ENCODE assay signal across 8 cellular contexts in genomic region chr1:164716992-164717703, GRCh38.
A peak's percentile ranks its signal among the peaks of the same experiment; 100 is the strongest.
DNase-seq lines count a peak whose midpoint lies in the region; ATAC-seq and TF ChIP-seq lines count a peak whose summit lies in the region.

No MANE protein-coding gene starts in this region.

- H2BK5ac ChIP-seq in mesenchymal stem cell (ENCODE audit: low read depth, low read length, poor library complexity, severe bottlenecking): no peak overlapping the region

- H3K14ac ChIP-seq in mesenchymal stem cell (ENCODE audit: low read length in 2 of 2): no peak overlapping the region

- BruUV-seq in OCI-LY7 (replicated peaks; lab: Mats Ljungman, UMichigan): no TSS peak

- CTCF ChIA-PET in OCI-LY7 (lab: Charles Lee; ENCODE audit: unreplicated experiment): no interaction called here

- ATAC-seq in GM18511 (IDR thresholded peaks at IDR 0.05; ENCODE audit: unreplicated experiment): peak; percentile 95
- ATAC-seq in HG02798 (IDR thresholded peaks at IDR 0.05; ENCODE audit: poor library complexity, unreplicated experiment): peak; percentile 76

- no peak overlapping the region for H4K91ac ChIP-seq in mesenchymal stem cell (ENCODE audit: low read length)

- no peak overlapping the region for H4K8ac ChIP-seq in mesenchymal stem cell (ENCODE audit: low read length)

- no peak overlapping the region for H2AK5ac ChIP-seq in mesenchymal stem cell (ENCODE audit: low read length, severe bottlenecking)

- no peaks in the 10 kb centered on the region for H3K4me1 ChIP-seq in OCI-LY7 (ENCODE audit: insufficient read depth, low read length, poor library complexity, severe bottlenecking)
- peaks cover 4% of the 10 kb centered on the region for H3K4me1 ChIP-seq in mesenchymal stem cell (ENCODE audit: control insufficient read depth, insufficient read depth, low read depth, low read length)

- no peak overlapping the region for H3K9ac ChIP-seq in mesenchymal stem cell (ENCODE audit: low read length)

- H3K9me3 ChIP-seq in OCI-LY7 (ENCODE audit: low read length) (no peaks in the 10 kb centered on the region), mesenchymal stem cell (ENCODE audit: control insufficient read depth, low read length) (no peaks in the 10 kb centered on the region)

- peaks cover 0 to 9% of the 10 kb centered on the region in 2 experiments for H3K27me3 ChIP-seq in mesenchymal stem cell (ENCODE audit: control insufficient read depth in 1 of 2, insufficient read depth in 1 of 2, low read length in 2 of 2)

- H2BK15ac ChIP-seq in mesenchymal stem cell (ENCODE audit: low read depth, poor library complexity, severe bottlenecking): no peak overlapping the region

- H3K4me1 Mint-ChIP-seq in progenitor cell of endocrine pancreas (ENCODE audit: low read depth): peaks cover 35% of the 10 kb centered on the region

- no peak overlapping the region for H3K18ac ChIP-seq in mesenchymal stem cell (ENCODE audit: low read depth in 1 of 2, low read length in 2 of 2)

- no peak overlapping the region for H3K27ac Mint-ChIP-seq in progenitor cell of endocrine pancreas

- H3K9me3 Mint-ChIP-seq in progenitor cell of endocrine pancreas (ENCODE audit: low read depth): no peaks in the 10 kb centered on the region

- H2BK12ac ChIP-seq in mesenchymal stem cell (ENCODE audit: low read length in 2 of 2): no peak overlapping the region

- no peak overlapping the region for H2BK120ac ChIP-seq in mesenchymal stem cell (ENCODE audit: low read depth, low read length)

- H3K79me2 ChIP-seq in OCI-LY7 (ENCODE audit: insufficient read depth, low read depth, low read length): no peaks in the 10 kb centered on the region

- intact Hi-C loops in OCI-LY7 (cut with micrococcal nuclease; ENCODE audit: unreplicated experiment): no loop called here

- no peak overlapping the region for H3K4me2 ChIP-seq in OCI-LY7 (ENCODE audit: low read length)
- no peak overlapping the region for H3K4me2 ChIP-seq in mesenchymal stem cell (ENCODE audit: low read length, poor library complexity, severe bottlenecking)

- DNase-seq in OCI-LY7 (ENCODE audit: low spot score) (peak; percentile 8), mesenchymal stem cell (peak; percentile 17), activated gamma-delta T cell (lab: John Stamatoyannopoulos, UW) (no peak), progenitor cell of endocrine pancreas (ENCODE audit: low spot score, unreplicated experiment) (no peak)
- no peak for DNase-seq in stimulated activated CD4-positive, alpha-beta T cell treated with anti-CD3 and anti-CD28 coated beads, Interleukin-2, amount 100 ng/mL, for 24 hours
- DNase-seq in activated CD8-positive, alpha-beta memory T cell treated with anti-CD3 and anti-CD28 coated beads for 24 hours: no peak

- no peak overlapping the region for H3K4ac ChIP-seq in mesenchymal stem cell (ENCODE audit: low read depth in 1 of 2, low read length in 2 of 2)

- H3K36me3 Mint-ChIP-seq in progenitor cell of endocrine pancreas (ENCODE audit: insufficient read depth): peaks cover 8% of the 10 kb centered on the region

- no peak overlapping the region for H3K4me3 Mint-ChIP-seq in progenitor cell of endocrine pancreas (ENCODE audit: low read depth)

- H3K27me3 Mint-ChIP-seq in progenitor cell of endocrine pancreas: no peaks in the 10 kb centered on the region

- H4K20me1 ChIP-seq in OCI-LY7 (ENCODE audit: insufficient read depth, low read length): no peaks in the 10 kb centered on the region

- POLR2A ChIA-PET in OCI-LY7 (lab: Charles Lee): no interaction called here

- H3K27ac ChIP-seq in OCI-LY7 (ENCODE audit: low read depth, low read length, poor library complexity, severe bottlenecking) (no peak overlapping the region), mesenchymal stem cell (ENCODE audit: low read length, poor library complexity, severe bottlenecking) (no peak overlapping the region)

- H2AFZ ChIP-seq in OCI-LY7 (ENCODE audit: low read length) (no peak overlapping the region), mesenchymal stem cell (ENCODE audit: low read depth, low read length) (no peak overlapping the region)

- H3K9me2 ChIP-seq in OCI-LY7 (ENCODE audit: insufficient read depth, low read length): no peaks in the 10 kb centered on the region

- no peak for TF ChIP-seq CTCF in OCI-LY7 (conservative IDR thresholded peaks at IDR 0.05; ENCODE audit: low read length)
- no peak for TF ChIP-seq CTCF in progenitor cell of endocrine pancreas (IDR thresholded peaks at IDR 0.05; ENCODE audit: unreplicated experiment)

- peaks cover 2% of the 10 kb centered on the region for H3K79me1 ChIP-seq in mesenchymal stem cell (replicated peaks; ENCODE audit: low read length, poor library complexity, severe bottlenecking)

- no peak overlapping the region for H3K4me3 ChIP-seq in OCI-LY7 (ENCODE audit: low read depth, low read length, poor library complexity, severe bottlenecking)
- no peak overlapping the region for H3K4me3 ChIP-seq in mesenchymal stem cell (ENCODE audit: insufficient read depth in 1 of 2, low read depth in 1 of 2, low read length in 2 of 2)

- H3K36me3 ChIP-seq in OCI-LY7 (ENCODE audit: insufficient read depth, low read length): no peaks in the 10 kb centered on the region
- H3K36me3 ChIP-seq in mesenchymal stem cell (ENCODE audit: control insufficient read depth in 1 of 2, insufficient read depth in 2 of 2, low read depth in 1 of 2, low read length in 2 of 2): no peaks in the 10 kb centered on the region

- H3K23ac ChIP-seq in mesenchymal stem cell (ENCODE audit: low read length in 2 of 2): no peak overlapping the region

- 91% methylated on average over 8 of the region's 8 CpGs for whole genome bisulfite sequencing in mesenchymal stem cell

Comparison
In these comparisons a context has a peak if more than half of its experiments do, and no peak if none do; other contexts are left out.
1. DNase-seq: peak in OCI-LY7 (single experiment) and mesenchymal stem cell (single experiment); none in stimulated activated CD4-positive, alpha-beta T cell treated with anti-CD3 and anti-CD28 coated beads, Interleukin-2, amount 100 ng/mL, for 24 hours (0 of 2), activated CD8-positive, alpha-beta memory T cell treated with anti-CD3 and anti-CD28 coated beads for 24 hours (single experiment), activated gamma-delta T cell (single experiment) and progenitor cell of endocrine pancreas (single experiment).